Comparison of ENCODE assay signal across 16 cellular contexts in genomic region chr7:4957847-4958476, GRCh38. TPM values are rescaled to one million over a fixed set of nuclear protein-coding genes. Genes with fewer than 3 reads are reported as not detected.
DNase-seq lines count a peak whose midpoint lies in the region; ATAC-seq, FAIRE-seq and TF ChIP-seq lines count a peak whose summit lies in the region.
"Had no signal": no experiment of that assay in that cellular context is flagged by ENCODE, and none has a peak within 500 bp of the region (broad histone marks: within the 10 kb centered on the region; RNA-seq: fewer than 3 reads in every experiment).

No MANE protein-coding gene starts in this region.

- H3K27me3 Mint-ChIP-seq in activated T-helper 17 cell treated with anti-CD3 and anti-CD28 coated beads, Interleukin-2, amount 50 U/mL, for 72 hours, result peaks cover 26% of the 10 kb centered on the region

- peak overlapping the region; percentile 55 for H3K4me3 Mint-ChIP-seq in activated T-helper 17 cell treated with anti-CD3 and anti-CD28 coated beads, Interleukin-2, amount 50 U/mL, for 72 hours
- H3K4me3 Mint-ChIP-seq: activated CD8-positive, alpha-beta T cell treated with anti-CD3 and anti-CD28 coated beads, Interleukin-2, amount 10 ng/mL, durations not matched to agents 7 days and 5 days had no signal

- H3K36me3 ChIP-seq in SK-N-SH (replicated peaks in 1 of 2; ENCODE audit: control insufficient read depth in 1 of 2, insufficient read depth in 2 of 2, low read length in 1 of 2) (no peaks in the 10 kb centered on the region), HepG2 (replicated peaks in 1 of 2; ENCODE audit: control insufficient read depth in 1 of 2, insufficient read depth in 2 of 2, low read length in 2 of 2) (no peaks in the 10 kb centered on the region), stomach smooth muscle (ENCODE audit: control insufficient read depth in 2 of 2, insufficient read depth in 2 of 2, low read length in 2 of 2) (no peaks in the 10 kb centered on the region), osteoblast (ENCODE audit: insufficient read depth, low read length) (no peaks in the 10 kb centered on the region)
- H3K36me3 ChIP-seq: sigmoid colon had no signal

- TF ChIP-seq POLR2A in HepG2 (IDR thresholded peaks at IDR 0.05; ENCODE audit: insufficient read depth in 1 of 2, low read depth in 2 of 2, low read length in 2 of 2), result no peak

- H3K4me2 ChIP-seq in SK-N-SH, result no peak overlapping the region
- H3K4me2 ChIP-seq in HepG2 (ENCODE audit: low read depth, low read length), result no peak overlapping the region
- H3K4me2 ChIP-seq in osteoblast (ENCODE audit: insufficient read depth, low read length), result no peak overlapping the region

- no peaks in the 10 kb centered on the region for H3K9me2 ChIP-seq in SK-N-SH

- H3K36me3 Mint-ChIP-seq in activated T-helper 17 cell treated with anti-CD3 and anti-CD28 coated beads, Interleukin-2, amount 50 U/mL, for 72 hours (ENCODE audit: low read depth), result peaks cover 7% of the 10 kb centered on the region

- intact Hi-C loops in HepG2 (cut with micrococcal nuclease; ENCODE audit: unreplicated experiment), result no loop called here

- H3K27me3 ChIP-seq in SK-N-SH (ENCODE audit: insufficient read depth), result peaks cover 27% of the 10 kb centered on the region
- H3K27me3 ChIP-seq in HepG2 (ENCODE audit: control insufficient read depth in 1 of 2, insufficient read depth in 2 of 2, low read length in 2 of 2), result peaks cover 0 to 15% of the 10 kb centered on the region in 2 experiments; a peak in 3 of 5 replicates
- peaks cover 28 to 33% of the 10 kb centered on the region in 2 donors for H3K27me3 ChIP-seq in stomach smooth muscle (ENCODE audit: control insufficient read depth in 1 of 2, insufficient read depth in 2 of 2, low read length in 2 of 2)
- H3K27me3 ChIP-seq in osteoblast (ENCODE audit: insufficient read depth, low read length), result peaks cover 9% of the 10 kb centered on the region

- 53% methylated on average over 13 of the region's 13 CpGs for WGBS in SK-N-SH (ENCODE audit: low lambda C conversion rate)
- 11% methylated on average over 5 of the region's 13 CpGs for WGBS in HepG2 (ENCODE audit: low lambda C conversion rate)

- H3K9ac ChIP-seq in SK-N-SH, result no peak overlapping the region
- H3K9ac ChIP-seq in HepG2 (ENCODE audit: insufficient read depth, low read depth, low read length), result no peak overlapping the region
- no peak overlapping the region for H3K9ac ChIP-seq in stomach smooth muscle (ENCODE audit: low read length in 2 of 2)

- H3K79me2 ChIP-seq in SK-N-SH (ENCODE audit: insufficient read depth) (no peaks in the 10 kb centered on the region), HepG2 (ENCODE audit: insufficient read depth, low read length) (no peaks in the 10 kb centered on the region), osteoblast (ENCODE audit: insufficient read depth, low read length) (no peaks in the 10 kb centered on the region)

- ATAC-seq in SK-N-SH treated with all-trans-retinoic acid at 6 μM for 48 hours, result peak; percentile 63
- ATAC-seq in activated T-helper 17 cell treated with anti-CD3 and anti-CD28 coated beads, Interleukin-2, amount 50 U/mL, for 72 hours (replicated peaks), result no peak
- ATAC-seq in HepG2, result peak; percentile 64
- ATAC-seq in HG02759 (IDR thresholded peaks at IDR 0.05; ENCODE audit: unreplicated experiment), result no peak
- ATAC-seq: activated CD8-positive, alpha-beta T cell treated with anti-CD3 and anti-CD28 coated beads, Interleukin-2, amount 10 ng/mL, durations not matched to agents 7 days and 5 days; GM12878 had no signal

- FAIRE-seq in HepG2 (lab: Jason Lieb, UNC), result no peak
- FAIRE-seq: GM12878 had no signal

- TF ChIP-seq RAD21 in SK-N-SH (IDR thresholded peaks at IDR 0.05; ENCODE audit: low read length) (no peak), HepG2 (CRISPR knock-in tag; IDR thresholded peaks at IDR 0.05) (no peak)

- CTCF ChIA-PET in SK-N-SH (lab: Yijun Ruan, JAX) (interaction anchor here (0.9 to 1.3 kb wide), 3 partner anchors 16 to 128 kb away, joined by 3 to 4 read pairs (median 3); no protein-coding TSS in a partner anchor), HepG2 (lab: Yijun Ruan, JAX; ENCODE audit: low intra/inter-chr PET ratio, low total read pairs) (no interaction called here)

- H3K4me3 ChIP-seq in SK-N-SH (ENCODE audit: low read depth in 2 of 2, low read length in 1 of 2) (no peak overlapping the region), HepG2 (replicated peaks in 1 of 3; ENCODE audit: insufficient read depth in 1 of 3, low read depth in 2 of 3, low read length in 3 of 3) (no peak overlapping the region), stomach smooth muscle (ENCODE audit: low read length in 2 of 2) (peak overlapping the region; percentile 25 to 59), osteoblast (ENCODE audit: insufficient read depth, low read length) (no peak overlapping the region)
- H3K4me3 ChIP-seq: GM12878 had no signal

- no peak for TF ChIP-seq CTCF in SK-N-SH (IDR thresholded peaks at IDR 0.05)
- no peak for TF ChIP-seq CTCF in HepG2 (CRISPR knock-in tag; IDR thresholded peaks at IDR 0.05)
- no peak for TF ChIP-seq CTCF in osteoblast (IDR thresholded peaks at IDR 0.05; ENCODE audit: extremely low read depth, low read depth, low read length)

- in situ Hi-C loops in HepG2 (cut with HindIII; ENCODE audit: extremely low pct_ligation_motif_present, low pct_unique_long_range_greater_than_20kb), result no loop called here

- H3K9me3 Mint-ChIP-seq in activated T-helper 17 cell treated with anti-CD3 and anti-CD28 coated beads, Interleukin-2, amount 50 U/mL, for 72 hours, result no peaks in the 10 kb centered on the region

- POLR2A ChIA-PET in SK-N-SH (lab: Yijun Ruan, JAX), result no interaction called here
- POLR2A ChIA-PET in HepG2 (lab: Yijun Ruan, JAX), result no interaction called here

- TF ChIP-seq EP300 in SK-N-SH (IDR thresholded peaks at IDR 0.05; ENCODE audit: borderline replicate concordance in 1 of 2, low read depth in 1 of 2, low read length in 1 of 2) (no peak), HepG2 (IDR thresholded peaks at IDR 0.05; ENCODE audit: low read depth in 2 of 2, low read length in 2 of 2) (no peak), HepG2 (CRISPR knock-in tag; IDR thresholded peaks at IDR 0.05; ENCODE audit: borderline replicate concordance) (no peak)

- no peaks in the 10 kb centered on the region; a peak in 1 of 4 replicates for H3K4me1 ChIP-seq in SK-N-SH (ENCODE audit: control insufficient read depth in 1 of 2, insufficient read depth in 2 of 2, low read depth in 1 of 2, low read length in 1 of 2)
- peaks cover 6% of the 10 kb centered on the region; the same call in 1 of the 2 replicates for H3K4me1 ChIP-seq in HepG2 (ENCODE audit: insufficient read depth, low read length)
- peaks cover 6% of the 10 kb centered on the region for H3K4me1 ChIP-seq in stomach smooth muscle (ENCODE audit: control insufficient read depth, insufficient read depth, low read length)
- no peaks in the 10 kb centered on the region for H3K4me1 ChIP-seq in osteoblast (ENCODE audit: insufficient read depth, low read length)

- no TSS peak for BruUV-seq in HepG2 (replicated peaks; lab: Mats Ljungman, UMichigan)

- H3K27ac Mint-ChIP-seq in activated T-helper 17 cell treated with anti-CD3 and anti-CD28 coated beads, Interleukin-2, amount 50 U/mL, for 72 hours, result no peak overlapping the region
- H3K27ac Mint-ChIP-seq: activated CD8-positive, alpha-beta T cell treated with anti-CD3 and anti-CD28 coated beads, Interleukin-2, amount 10 ng/mL, durations not matched to agents 7 days and 5 days had no signal

- H4K20me1 ChIP-seq in SK-N-SH (ENCODE audit: insufficient read depth), result no peaks in the 10 kb centered on the region
- H4K20me1 ChIP-seq in HepG2 (ENCODE audit: insufficient read depth, low read length), result no peaks in the 10 kb centered on the region
- no peaks in the 10 kb centered on the region for H4K20me1 ChIP-seq in osteoblast (ENCODE audit: insufficient read depth, low read length)

- no peak overlapping the region for H3K27ac ChIP-seq in SK-N-SH (ENCODE audit: low read depth in 2 of 2, low read length in 1 of 2)
- no peak overlapping the region for H3K27ac ChIP-seq in HepG2 (ENCODE audit: extremely low read length, insufficient read depth, low read length)
- no peak overlapping the region for H3K27ac ChIP-seq in stomach smooth muscle (ENCODE audit: low read length)
- no peak overlapping the region for H3K27ac ChIP-seq in osteoblast (ENCODE audit: low read depth, low read length)
- H3K27ac ChIP-seq: sigmoid colon had no signal

- H3K9me3 ChIP-seq in SK-N-SH (no peaks in the 10 kb centered on the region), HepG2 (ENCODE audit: low read length) (no peaks in the 10 kb centered on the region), stomach smooth muscle (ENCODE audit: control insufficient read depth in 2 of 2, low read length in 2 of 2) (no peaks in the 10 kb centered on the region), osteoblast (ENCODE audit: low read depth, low read length) (no peaks in the 10 kb centered on the region)
- H3K9me3 ChIP-seq: sigmoid colon had no signal

- DNase-seq in SK-N-SH (no peak), HepG2 (ENCODE audit: low spot score) (no peak), osteoblast (ENCODE audit: insufficient read length, low spot score, missing footprints) (no peak), NCI-H2029 (lab: John Stamatoyannopoulos, UW) (no peak)
- DNase-seq: activated CD8-positive, alpha-beta T cell treated with anti-CD3 and anti-CD28 coated beads, Interleukin-2, amount 10 ng/mL, durations not matched to agents 7 days and 5 days; dermis blood vessel endothelial cell; HCEC 1CT; NCI-H1105 treated with DMSO at 0.1 percent for 48 hours; NCI-H524 treated with DMSO at 0.1 percent for 48 hours had no signal

- no peaks in the 10 kb centered on the region for H3K4me1 Mint-ChIP-seq in activated T-helper 17 cell treated with anti-CD3 and anti-CD28 coated beads, Interleukin-2, amount 50 U/mL, for 72 hours

- H2AFZ ChIP-seq in SK-N-SH (ENCODE audit: low read depth), result no peak overlapping the region
- no peak overlapping the region for H2AFZ ChIP-seq in HepG2 (ENCODE audit: low read length)
- no peak overlapping the region for H2AFZ ChIP-seq in osteoblast (ENCODE audit: low read length)

- no peaks in the 10 kb centered on the region for H3F3A ChIP-seq in SK-N-SH (replicated peaks; ENCODE audit: insufficient read depth)

RNA-seq across cellular contexts. Expression of gene MMD2, which starts 1.0 kb away (rescaled TPM):
- polyA plus RNA-seq in SK-N-SH (2012; rRNA removed) (not detected in 2 replicates), HepG2 (2011; rRNA removed) (not detected in 2 replicates)
- not detected in 2 replicates for polyA plus RNA-seq in SK-N-SH (2012; cell fraction: cytosol; rRNA removed)
- polyA plus RNA-seq in SK-N-SH (2012; cell fraction: nucleus; rRNA removed), result not detected in 2 replicates
- total RNA-seq in activated T-helper 17 cell treated with anti-CD3 and anti-CD28 coated beads, Interleukin-2, amount 50 U/mL, for 72 hours, result not detected
- total RNA-seq in HepG2 (2016; rRNA removed; fragmentation: Illumina TruSeq; extraction: Trizol) (not detected in 2 replicates), osteoblast (not detected in 2 replicates)
- total RNA-seq in HepG2 (2016; cell fraction: cytosol; rRNA removed; fragmentation: Illumina TruSeq; extraction: Trizol; ENCODE audit: low read depth), result not detected in 2 replicates
- not detected in 2 replicates for total RNA-seq in HepG2 (2016; cell fraction: insoluble cytoplasmic fraction; rRNA removed; fragmentation: Illumina TruSeq; extraction: Trizol)
- not detected in 2 replicates for total RNA-seq in HepG2 (2016; cell fraction: membrane; rRNA removed; fragmentation: Illumina TruSeq; extraction: Trizol)
- total RNA-seq in HepG2 (2016; cell fraction: nucleus; rRNA removed; fragmentation: Illumina TruSeq; extraction: Trizol), result not detected in 2 replicates
- polyA plus RNA-seq in HepG2 (2011; cell fraction: cytosol; rRNA removed), result not detected in 2 replicates
- polyA plus RNA-seq in HepG2 (2011; cell fraction: nucleus; rRNA removed), result not detected in 2 replicates
- polyA plus RNA-seq in HepG2 (2012), result not detected in 2 replicates
- polyA plus RNA-seq in HepG2 (2016; cell fraction: cytosol; fragmentation: Illumina TruSeq; extraction: Trizol; ENCODE audit: low read depth), result not detected in 2 replicates
- polyA plus RNA-seq in HepG2 (2016; cell fraction: insoluble cytoplasmic fraction; fragmentation: Illumina TruSeq; extraction: Trizol; ENCODE audit: low read depth), result not detected in 2 replicates
- polyA plus RNA-seq in HepG2 (2016; cell fraction: membrane; fragmentation: Illumina TruSeq; extraction: Trizol; ENCODE audit: low read depth), result not detected in 2 replicates
- polyA plus RNA-seq in HepG2 (2016; cell fraction: nucleus; fragmentation: Illumina TruSeq; extraction: Trizol; ENCODE audit: insufficient read depth, low read depth), result not detected in 2 replicates
- polyA minus RNA-seq in HepG2 (2011; rRNA and poly(A)+ RNA removed; ENCODE audit: low replicate concordance), result not detected in 2 replicates
- not detected in 2 replicates for polyA minus RNA-seq in HepG2 (2011; cell fraction: cytosol; rRNA and poly(A)+ RNA removed)
- polyA minus RNA-seq in HepG2 (2011; cell fraction: nucleus; rRNA and poly(A)+ RNA removed), result not detected in 2 replicates
- total RNA-seq: A673; activated CD8-positive, alpha-beta T cell treated with anti-CD3 and anti-CD28 coated beads, Interleukin-2, amount 10 ng/mL, durations not matched to agents 7 days and 5 days; dermis blood vessel endothelial cell; GM12878 had no signal
- polyA plus RNA-seq: GM12878 had no signal

Comparison
In these comparisons a context has a peak if more than half of its experiments do, and no peak if none do; other contexts are left out.
1. ATAC-seq: peak in SK-N-SH treated with all-trans-retinoic acid at 6 μM for 48 hours (single experiment) and HepG2 (single experiment); none in activated T-helper 17 cell treated with anti-CD3 and anti-CD28 coated beads, Interleukin-2, amount 50 U/mL, for 72 hours (single experiment) and HG02759 (single experiment).
2. H3K4me3 ChIP-seq: peak in stomach smooth muscle (2 of 2); none in SK-N-SH (0 of 2), HepG2 (0 of 3) and osteoblast (single experiment).